ENCODE assay signal across 8 cellular contexts in genomic region chr2:199463000-199463692, GRCh38. TPM values are rescaled to one million over a fixed set of nuclear protein-coding genes. Genes with fewer than 3 reads are reported as not detected.
DNase-seq lines count a peak whose midpoint lies in the region; ATAC-seq and TF ChIP-seq lines count a peak whose summit lies in the region.

No MANE protein-coding gene starts in this region.

- H3K4me1 Mint-ChIP-seq in Calu3 (ENCODE audit: low read depth, unreplicated experiment) (no peaks in the 10 kb centered on the region), glutamatergic neuron (ENCODE audit: low read depth, unreplicated experiment) (peaks cover 11% of the 10 kb centered on the region)

- peaks cover 30% of the 10 kb centered on the region for H3K27me3 Mint-ChIP-seq in Calu3 (ENCODE audit: unreplicated experiment)
- peaks cover 44% of the 10 kb centered on the region for H3K27me3 Mint-ChIP-seq in glutamatergic neuron (ENCODE audit: unreplicated experiment)

- H3K9me3 Mint-ChIP-seq in Calu3 (ENCODE audit: low read depth, unreplicated experiment), result no peaks in the 10 kb centered on the region
- peaks cover 8% of the 10 kb centered on the region for H3K9me3 Mint-ChIP-seq in glutamatergic neuron (ENCODE audit: unreplicated experiment)

- H3K27ac Mint-ChIP-seq in Calu3 (ENCODE audit: unreplicated experiment) (peak overlapping the region; percentile 34), glutamatergic neuron (ENCODE audit: unreplicated experiment) (no peak overlapping the region)

- no peaks in the 10 kb centered on the region for H3K36me3 ChIP-seq in neutrophil

- no peak overlapping the region for H3K27ac ChIP-seq in neutrophil

- peaks cover 37% of the 10 kb centered on the region for H3K36me3 Mint-ChIP-seq in Calu3 (ENCODE audit: insufficient read depth, unreplicated experiment)
- H3K36me3 Mint-ChIP-seq in glutamatergic neuron (ENCODE audit: unreplicated experiment), result no peaks in the 10 kb centered on the region

- peaks cover 11% of the 10 kb centered on the region for H3K9me3 ChIP-seq in neutrophil

- peak overlapping the region; percentile 56 to 62 for H3K4me3 ChIP-seq in neutrophil (ENCODE audit: low read depth in 1 of 2, low read length in 1 of 2)

- DNase-seq in Calu3, result peak; percentile 90
- peak; percentile 29 for DNase-seq in NCI-H345 treated with DMSO at 0.1 percent for 48 hours (lab: John Stamatoyannopoulos, UW; ENCODE audit: unreplicated experiment)
- peak; percentile 49 for DNase-seq in activated naive CD4-positive, alpha-beta T cell treated with anti-CD3 and anti-CD28 coated beads, Interleukin-2, amount 50 U/mL, for 16 hours
- DNase-seq in glutamatergic neuron, result peak; percentile 91
- no peak for DNase-seq in NK-92 (lab: John Stamatoyannopoulos, UW; ENCODE audit: unreplicated experiment)

- H3K27me3 ChIP-seq in neutrophil, result peaks cover 98% of the 10 kb centered on the region

- peak; percentile 87 for TF ChIP-seq CTCF in Calu3 (IDR thresholded peaks at IDR 0.05; ENCODE audit: unreplicated experiment)
- TF ChIP-seq CTCF in glutamatergic neuron (IDR thresholded peaks at IDR 0.05; ENCODE audit: partially characterized antibody, unreplicated experiment), result peak; percentile 93
- peak; percentile 28 for TF ChIP-seq CTCF in neutrophil (IDR thresholded peaks at IDR 0.05)

- peaks cover 32 to 42% of the 10 kb centered on the region in 2 experiments for H3K4me1 ChIP-seq in neutrophil (ENCODE audit: control insufficient read depth in 1 of 2, insufficient read depth in 1 of 2, low read depth in 1 of 2, low read length in 1 of 2)

- BruUV-seq in Calu3 (replicated peaks; lab: Mats Ljungman, UMichigan), result no TSS peak

- ATAC-seq in GM21786 (IDR thresholded peaks at IDR 0.05; ENCODE audit: unreplicated experiment) (peak; percentile 43), HG02623 (IDR thresholded peaks at IDR 0.05; ENCODE audit: unreplicated experiment) (no peak)

- CTCF ChIA-PET in Calu3 (lab: Charles Lee), result interaction anchor here (0.7 kb wide), 1 partner anchor 919 kb away, joined by 3 read pairs; no protein-coding TSS in a partner anchor

- H3K4me3 Mint-ChIP-seq in Calu3 (ENCODE audit: low read depth, unreplicated experiment) (peak overlapping the region; percentile 77), glutamatergic neuron (ENCODE audit: unreplicated experiment) (peak overlapping the region; percentile 85)

- intact Hi-C loops in Calu3 (cut with micrococcal nuclease; ENCODE audit: unreplicated experiment), result no loop called here

RNA-seq across cellular contexts. Expression of gene SATB2, which starts 5.4 kb away (rescaled TPM):
- 8.4 and 11.2 TPM in 2 replicates for total RNA-seq in Calu3 (2022)
- total RNA-seq in glutamatergic neuron (ENCODE audit: unreplicated experiment), result 20.8 TPM

Comparison
In these comparisons a context has a peak if more than half of its experiments do, and no peak if none do; other contexts are left out.
1. CTCF ChIP-seq: peak in every context shown above with its lines; median percentile 93 in glutamatergic neuron; 87 in Calu3; 28 in neutrophil.